1 cellular context compared by ENCODE assay signal in the genomic region with DNA sequence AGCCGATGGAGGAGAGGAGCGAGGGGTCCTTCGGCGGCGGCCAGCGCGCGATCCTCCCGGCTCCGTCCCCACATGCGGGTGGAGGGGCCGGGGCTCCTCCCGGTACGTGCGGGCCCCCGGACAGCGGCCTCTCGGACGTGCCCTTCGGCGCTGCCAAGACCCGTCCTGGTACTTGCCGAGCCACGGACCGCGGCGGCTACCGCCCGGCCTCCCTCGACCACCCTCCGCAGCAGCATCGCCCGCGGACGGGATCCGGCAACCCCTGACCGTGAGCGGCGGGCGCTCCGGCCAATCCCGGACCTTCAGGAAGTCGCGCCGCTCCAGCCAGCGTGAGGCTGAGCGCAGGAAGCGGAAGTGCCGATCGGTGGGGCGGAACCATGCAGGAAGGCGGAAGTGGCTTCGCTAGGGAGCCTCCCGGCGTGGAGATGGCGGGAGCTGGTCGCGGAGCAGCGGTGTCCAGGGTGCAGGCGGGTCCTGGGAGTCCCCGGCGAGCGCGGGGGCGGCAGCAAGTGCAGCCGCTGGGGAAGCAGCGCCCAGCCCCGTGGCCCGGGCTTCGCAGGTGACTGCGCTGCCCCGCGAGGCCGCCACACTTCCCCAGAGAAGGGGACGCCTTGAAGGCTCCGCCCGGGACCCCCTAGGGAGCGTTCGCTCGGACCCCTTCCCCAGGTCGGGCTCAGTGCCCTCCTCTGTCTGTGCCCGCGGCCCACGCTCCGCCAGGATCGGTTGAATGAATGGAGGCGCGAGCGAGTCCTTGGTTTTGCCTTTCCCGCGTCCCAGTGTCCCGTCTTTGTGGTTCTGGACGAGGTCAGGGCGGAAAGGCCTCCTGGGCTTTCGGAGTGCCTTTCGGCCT.
TF ChIP-seq lines count a peak whose summit lies in the region.

A gene with protein sequence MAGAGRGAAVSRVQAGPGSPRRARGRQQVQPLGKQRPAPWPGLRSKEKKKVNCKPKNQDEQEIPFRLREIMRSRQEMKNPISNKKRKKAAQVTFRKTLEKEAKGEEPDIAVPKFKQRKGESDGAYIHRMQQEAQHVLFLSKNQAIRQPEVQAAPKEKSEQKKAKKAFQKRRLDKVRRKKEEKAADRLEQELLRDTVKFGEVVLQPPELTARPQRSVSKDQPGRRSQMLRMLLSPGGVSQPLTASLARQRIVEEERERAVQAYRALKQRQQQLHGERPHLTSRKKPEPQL (plus strand): TSS at position 396 of the 850 bp plus-strand sequence. CDS start 30 bp downstream, at position 426.
A gene (minus strand): TSS at position 264 of the 850 bp plus-strand sequence. CDS start 28 bp downstream, at position 236.

TF ChIP-seq in SK-N-SH, 30 proteins besides CTCF, POLR2A, EP300 and RAD21 (continued from another document):
- TF ChIP-seq, protein P1, sequence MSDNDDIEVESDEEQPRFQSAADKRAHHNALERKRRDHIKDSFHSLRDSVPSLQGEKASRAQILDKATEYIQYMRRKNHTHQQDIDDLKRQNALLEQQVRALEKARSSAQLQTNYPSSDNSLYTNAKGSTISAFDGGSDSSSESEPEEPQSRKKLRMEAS (IDR thresholded peaks at IDR 0.05; ENCODE audit: low read depth) = peak; percentile 97; the same call in 1 of the 2 replicates
- TF ChIP-seq CHD2 (IDR thresholded peaks at IDR 0.05; ENCODE audit: low read length, partially characterized antibody) (peak; percentile 94), YY1 (IDR thresholded peaks at IDR 0.05; ENCODE audit: low read depth) (peak; percentile 92), SIN3A (IDR thresholded peaks at IDR 0.05; ENCODE audit: borderline replicate concordance, low read depth, low read length) (0 out of 2 replicates have a peak, but pooled peaks have one; percentile 67), JUND (IDR thresholded peaks at IDR 0.05) (no peak), FOSL2 (IDR thresholded peaks at IDR 0.05; ENCODE audit: borderline replicate concordance, low read depth) (no peak), TCF12 (IDR thresholded peaks at IDR 0.05) (no peak), NFIC (IDR thresholded peaks at IDR 0.05; ENCODE audit: borderline replicate concordance) (no peak), RFX5 (IDR thresholded peaks at IDR 0.05; ENCODE audit: low read length) (no peak), TAF1 (IDR thresholded peaks at IDR 0.05; ENCODE audit: borderline replicate concordance, low read depth, low read length) (peak; percentile 98), TEAD4 (IDR thresholded peaks at IDR 0.05; ENCODE audit: borderline replicate concordance, insufficient read depth) (no peak), MXI1 (IDR thresholded peaks at IDR 0.05; ENCODE audit: low read depth, low read length) (peak; percentile 93), POLR2AphosphoS5 (IDR thresholded peaks at IDR 0.05; ENCODE audit: low read depth, low read length) (peak; percentile 97), ELF1 (IDR thresholded peaks at IDR 0.05) (peak; percentile 100), GABPA (IDR thresholded peaks at IDR 0.05; ENCODE audit: low read depth) (peak; percentile 99), SMC3 (IDR thresholded peaks at IDR 0.05; ENCODE audit: low read depth, low read length) (no peak)
- TF ChIP-seq, protein P2, sequence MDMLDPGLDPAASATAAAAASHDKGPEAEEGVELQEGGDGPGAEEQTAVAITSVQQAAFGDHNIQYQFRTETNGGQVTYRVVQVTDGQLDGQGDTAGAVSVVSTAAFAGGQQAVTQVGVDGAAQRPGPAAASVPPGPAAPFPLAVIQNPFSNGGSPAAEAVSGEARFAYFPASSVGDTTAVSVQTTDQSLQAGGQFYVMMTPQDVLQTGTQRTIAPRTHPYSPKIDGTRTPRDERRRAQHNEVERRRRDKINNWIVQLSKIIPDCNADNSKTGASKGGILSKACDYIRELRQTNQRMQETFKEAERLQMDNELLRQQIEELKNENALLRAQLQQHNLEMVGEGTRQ (IDR thresholded peaks at IDR 0.05; ENCODE audit: borderline replicate concordance, low read depth, low read length) = no peak
- TF ChIP-seq, protein P3, sequence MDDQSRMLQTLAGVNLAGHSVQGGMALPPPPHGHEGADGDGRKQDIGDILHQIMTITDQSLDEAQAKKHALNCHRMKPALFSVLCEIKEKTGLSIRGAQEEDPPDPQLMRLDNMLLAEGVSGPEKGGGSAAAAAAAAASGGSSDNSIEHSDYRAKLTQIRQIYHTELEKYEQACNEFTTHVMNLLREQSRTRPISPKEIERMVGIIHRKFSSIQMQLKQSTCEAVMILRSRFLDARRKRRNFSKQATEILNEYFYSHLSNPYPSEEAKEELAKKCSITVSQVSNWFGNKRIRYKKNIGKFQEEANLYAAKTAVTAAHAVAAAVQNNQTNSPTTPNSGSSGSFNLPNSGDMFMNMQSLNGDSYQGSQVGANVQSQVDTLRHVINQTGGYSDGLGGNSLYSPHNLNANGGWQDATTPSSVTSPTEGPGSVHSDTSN (IDR thresholded peaks at IDR 0.05) = peak; percentile 100
- TF ChIP-seq, protein P4, sequence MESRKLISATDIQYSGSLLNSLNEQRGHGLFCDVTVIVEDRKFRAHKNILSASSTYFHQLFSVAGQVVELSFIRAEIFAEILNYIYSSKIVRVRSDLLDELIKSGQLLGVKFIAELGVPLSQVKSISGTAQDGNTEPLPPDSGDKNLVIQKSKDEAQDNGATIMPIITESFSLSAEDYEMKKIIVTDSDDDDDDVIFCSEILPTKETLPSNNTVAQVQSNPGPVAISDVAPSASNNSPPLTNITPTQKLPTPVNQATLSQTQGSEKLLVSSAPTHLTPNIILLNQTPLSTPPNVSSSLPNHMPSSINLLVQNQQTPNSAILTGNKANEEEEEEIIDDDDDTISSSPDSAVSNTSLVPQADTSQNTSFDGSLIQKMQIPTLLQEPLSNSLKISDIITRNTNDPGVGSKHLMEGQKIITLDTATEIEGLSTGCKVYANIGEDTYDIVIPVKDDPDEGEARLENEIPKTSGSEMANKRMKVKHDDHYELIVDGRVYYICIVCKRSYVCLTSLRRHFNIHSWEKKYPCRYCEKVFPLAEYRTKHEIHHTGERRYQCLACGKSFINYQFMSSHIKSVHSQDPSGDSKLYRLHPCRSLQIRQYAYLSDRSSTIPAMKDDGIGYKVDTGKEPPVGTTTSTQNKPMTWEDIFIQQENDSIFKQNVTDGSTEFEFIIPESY (IDR thresholded peaks at IDR 0.05; ENCODE audit: borderline replicate concordance, low read depth) = peak; percentile 47; the same call in 1 of the 2 replicates
